8 cellular contexts compared by ENCODE assay signal in genomic region chr14:88013750-88014349, GRCh38. TPM values are rescaled to one million over a fixed set of nuclear protein-coding genes. Genes with fewer than 3 reads are reported as not detected.
A peak's percentile ranks its signal among the peaks of the same experiment; 100 is the strongest.
DNase-seq lines count a peak whose midpoint lies in the region; ATAC-seq and TF ChIP-seq lines count a peak whose summit lies in the region.

No MANE protein-coding gene starts in this region.

- CTCF ChIA-PET in activated CD4-positive, alpha-beta memory T cell treated with anti-CD3 and anti-CD28 coated beads, Interleukin-2, amount 10 ng/mL, durations not matched to agents 7 days and 5 days (lab: Charles Lee), result interaction anchor here (0.8 to 2.1 kb wide), 14 partner anchors 9 to 175 kb away, joined by 3 to 14 read pairs (median 3); partner anchors contain the start of genes GALC and GPR65

- H3K36me3 ChIP-seq in DOHH2 (ENCODE audit: control insufficient read depth, low read length) (peaks cover 7% of the 10 kb centered on the region; the same call in 1 of the 2 replicates), neutrophil (peaks cover 30% of the 10 kb centered on the region)

- H3K27ac ChIP-seq in DOHH2 (ENCODE audit: low read depth, low read length) (no peak overlapping the region), neutrophil (peak overlapping the region; percentile 53)

- no peak overlapping the region for H3K4me3 ChIP-seq in DOHH2 (ENCODE audit: low read length)
- H3K4me3 ChIP-seq in fibroblast of villous mesenchyme (ENCODE audit: low read depth, low read length), result no peak overlapping the region
- no peak overlapping the region for H3K4me3 ChIP-seq in neutrophil (ENCODE audit: low read depth in 1 of 2, low read length in 1 of 2)

- H4K20me1 ChIP-seq in DOHH2 (ENCODE audit: control insufficient read depth, insufficient read depth, low read depth, low read length), result no peaks in the 10 kb centered on the region; the same call in 1 of the 2 replicates

- no peak overlapping the region for H3K27ac Mint-ChIP-seq in activated CD4-positive, alpha-beta memory T cell treated with anti-CD3 and anti-CD28 coated beads, Interleukin-2, amount 10 ng/mL, durations not matched to agents 7 days and 5 days

- H3K4me1 ChIP-seq in DOHH2 (ENCODE audit: control insufficient read depth, low read length) (peaks cover 3% of the 10 kb centered on the region; the same call in 1 of the 2 replicates), neutrophil (ENCODE audit: control insufficient read depth in 1 of 2, insufficient read depth in 1 of 2, low read depth in 1 of 2, low read length in 1 of 2) (peaks cover 8 to 25% of the 10 kb centered on the region in 2 experiments)

- H3K4me2 ChIP-seq in DOHH2 (ENCODE audit: low read length), result no peak overlapping the region

- H3K4me3 Mint-ChIP-seq in activated CD4-positive, alpha-beta memory T cell treated with anti-CD3 and anti-CD28 coated beads, Interleukin-2, amount 10 ng/mL, durations not matched to agents 7 days and 5 days, result no peak overlapping the region

- TF ChIP-seq CTCF in DOHH2 (IDR thresholded peaks at IDR 0.05; ENCODE audit: low read depth, low read length, poor library complexity, severe bottlenecking), result peak; percentile 80
- peak; percentile 90 for TF ChIP-seq CTCF in fibroblast of villous mesenchyme (IDR thresholded peaks at IDR 0.05; ENCODE audit: insufficient read depth, low read depth, low read length)
- peak; percentile 88 for TF ChIP-seq CTCF in neutrophil (IDR thresholded peaks at IDR 0.05)

- H3K27me3 ChIP-seq in DOHH2 (ENCODE audit: control insufficient read depth, low read length), result no peaks in the 10 kb centered on the region
- no peaks in the 10 kb centered on the region for H3K27me3 ChIP-seq in neutrophil

- H3K27me3 Mint-ChIP-seq in activated CD4-positive, alpha-beta memory T cell treated with anti-CD3 and anti-CD28 coated beads, Interleukin-2, amount 10 ng/mL, durations not matched to agents 7 days and 5 days, result no peaks in the 10 kb centered on the region

- peaks cover 72% of the 10 kb centered on the region for H3K36me3 Mint-ChIP-seq in activated CD4-positive, alpha-beta memory T cell treated with anti-CD3 and anti-CD28 coated beads, Interleukin-2, amount 10 ng/mL, durations not matched to agents 7 days and 5 days (ENCODE audit: low read depth)

- H3K9me2 ChIP-seq in DOHH2 (replicated peaks; ENCODE audit: control insufficient read depth, low read length), result no peaks in the 10 kb centered on the region

- no peaks in the 10 kb centered on the region for H3K9me3 Mint-ChIP-seq in activated CD4-positive, alpha-beta memory T cell treated with anti-CD3 and anti-CD28 coated beads, Interleukin-2, amount 10 ng/mL, durations not matched to agents 7 days and 5 days

- H3K79me2 ChIP-seq in DOHH2 (ENCODE audit: control insufficient read depth, low read length), result peaks cover 41% of the 10 kb centered on the region

- peak; percentile 89 for ATAC-seq in GM19468 (IDR thresholded peaks at IDR 0.05; ENCODE audit: extremely low read depth, unreplicated experiment)
- ATAC-seq in HG03457 (IDR thresholded peaks at IDR 0.05; ENCODE audit: unreplicated experiment), result peak; percentile 77

- no peaks in the 10 kb centered on the region for H3F3A ChIP-seq in DOHH2 (ENCODE audit: control insufficient read depth, insufficient read depth)

- POLR2A ChIA-PET in activated CD4-positive, alpha-beta memory T cell treated with anti-CD3 and anti-CD28 coated beads, Interleukin-2, amount 10 ng/mL, durations not matched to agents 7 days and 5 days (lab: Charles Lee), result interaction anchor here (0.6 to 1.4 kb wide), 4 partner anchors 9 to 167 kb away, joined by 3 to 5 read pairs (median 4); partner anchors contain the start of genes GALC and GPR65

- DNase-seq in NCI-H510A (lab: John Stamatoyannopoulos, UW) (peak; percentile 54), fibroblast of villous mesenchyme (ENCODE audit: low read depth) (peak; percentile 67), GM19238 (ENCODE audit: insufficient read length, low spot score) (no peak)
- peak; percentile 30 for DNase-seq in activated CD4-positive, alpha-beta memory T cell treated with anti-CD3 and anti-CD28 coated beads, Interleukin-2, amount 10 ng/mL, durations not matched to agents 7 days and 5 days

- peaks cover 45% of the 10 kb centered on the region for H3K4me1 Mint-ChIP-seq in activated CD4-positive, alpha-beta memory T cell treated with anti-CD3 and anti-CD28 coated beads, Interleukin-2, amount 10 ng/mL, durations not matched to agents 7 days and 5 days

- H3K9me3 ChIP-seq in DOHH2 (ENCODE audit: control insufficient read depth, insufficient read depth, low read length) (no peaks in the 10 kb centered on the region), neutrophil (no peaks in the 10 kb centered on the region)

RNA-seq across cellular contexts. Expression of gene GPR65, which starts 8.9 kb away (rescaled TPM):
- total RNA-seq in activated CD4-positive, alpha-beta memory T cell treated with anti-CD3 and anti-CD28 coated beads, Interleukin-2, amount 10 ng/mL, durations not matched to agents 7 days and 5 days, result 10 to 100 TPM; 22.9 to 23.7 TPM
- under 0.01 and 0.32 TPM in 2 replicates for total RNA-seq in fibroblast of villous mesenchyme

RNA-seq across cellular contexts. Expression of gene GALC, which starts 20.9 kb away (rescaled TPM):
- total RNA-seq in activated CD4-positive, alpha-beta memory T cell treated with anti-CD3 and anti-CD28 coated beads, Interleukin-2, amount 10 ng/mL, durations not matched to agents 7 days and 5 days, result 10 to 100 TPM; 24.3 to 27.6 TPM
- total RNA-seq in fibroblast of villous mesenchyme, result 18.0 and 19.9 TPM in 2 replicates

Comparison
In these comparisons a context has a peak if more than half of its experiments do, and no peak if none do; other contexts are left out.
1. RNA of gene GPR65, which starts 8.9 kb away (total RNA-seq): 22.9 to 23.7 TPM in activated CD4-positive, alpha-beta memory T cell treated with anti-CD3 and anti-CD28 coated beads, Interleukin-2, amount 10 ng/mL, durations not matched to agents 7 days and 5 days; under 0.01 to 0.32 TPM in fibroblast of villous mesenchyme; every median in the first group is over 10 times any median in the second.
2. Peak in every context shown above with its lines, with median percentiles within 50 percentile points of each other: CTCF ChIP-seq.